Comparison of ENCODE assay signal across 23 cellular contexts in genomic region chr14:96303981-96304380, GRCh38. TPM values are rescaled to one million over a fixed set of nuclear protein-coding genes. Genes with fewer than 3 reads are reported as not detected.
"Had no signal": no experiment of that assay in that cellular context is flagged by ENCODE, and none has a peak within 500 bp of the region (broad histone marks: within the 10 kb centered on the region; RNA-seq: fewer than 3 reads in every experiment).

No MANE protein-coding gene starts in this region.

- H3K4me1 ChIP-seq: prostate gland, right atrium auricular region, uterus had no signal

- H3K36me3 ChIP-seq: ovary, uterus had no signal

- DNase-seq: activated CD4-positive, alpha-beta memory T cell treated with anti-CD3 and anti-CD28 coated beads for 36 hours; activated CD4-positive, alpha-beta T cell treated with anti-CD3 and anti-CD28 coated beads for 48 hours; activated naive CD4-positive, alpha-beta T cell treated with Interleukin-2 at 50 U/mL for 16 hours; activated naive CD8-positive, alpha-beta T cell treated with anti-CD3 and anti-CD28 coated beads for 36 hours; activated T-cell treated with anti-CD3 and anti-CD28 coated beads, Interleukin-2, amount 50 U/mL, for 48 hours; effector memory CD4-positive, alpha-beta T cell; hippocampal formation; ovary; stimulated activated CD4-positive, alpha-beta T cell treated with anti-CD3 and anti-CD28 coated beads, Interleukin-1b, Interleukin-23, amount 100 ng/mL, for 48 hours; stimulated activated naive CD8-positive, alpha-beta T cell treated with anti-CD3 and anti-CD28 coated beads, Interleukin-15, amount 100 ng/mL, for 72 hours; T-helper 17 cell; uterus had no signal

- H3K9me3 ChIP-seq: neutrophil, ovary, prostate gland, right atrium auricular region, tibial nerve, uterus had no signal

- ATAC-seq: natural killer cell treated with Interleukin-12 subunit alpha and Interleukin-12 subunit beta and Interleukin-15 and Interleukin-18, amount 100 ng/mL, for 72 hours; stimulated activated effector memory CD8-positive, alpha-beta T cell treated with anti-CD3 and anti-CD28 coated beads, Interleukin-12 subunit alpha, Interleukin-12 subunit beta, amount 100 ng/mL, for 72 hours; stimulated activated naive CD8-positive, alpha-beta T cell treated with anti-CD3 and anti-CD28 coated beads, Interleukin-15, amount 100 ng/mL, for 72 hours; T-helper 17 cell had no signal

- H3K4me3 ChIP-seq: ovary, prostate gland, right atrium auricular region, tibial nerve, uterus had no signal

- H3K27ac ChIP-seq: neutrophil, ovary, prostate gland, right atrium auricular region, tibial nerve, uterus had no signal

- FAIRE-seq: astrocyte, frontal cortex had no signal

- H3K27me3 ChIP-seq: neutrophil, ovary, right atrium auricular region, tibial nerve, uterus had no signal

RNA-seq across cellular contexts. Expression of gene BDKRB1, which starts 48.0 kb away (rescaled TPM):
- total RNA-seq: activated CD4-positive, alpha-beta memory T cell treated with anti-CD3 and anti-CD28 coated beads for 36 hours; activated naive CD8-positive, alpha-beta T cell treated with anti-CD3 and anti-CD28 coated beads for 36 hours; dermis microvascular lymphatic vessel endothelial cell; liver; natural killer cell treated with Interleukin-12 subunit alpha and Interleukin-12 subunit beta and Interleukin-15 and Interleukin-18, amount 100 ng/mL, for 72 hours; skeletal muscle tissue; T-helper 17 cell had no signal
- polyA plus RNA-seq: liver had no signal
